Comparison of ENCODE assay signal across 21 cellular contexts in genomic region chr16:72979974-72980373, GRCh38.
"Had no signal": no experiment of that assay in that cellular context is flagged by ENCODE, and none has a peak within 500 bp of the region (broad histone marks: within the 10 kb centered on the region; RNA-seq: fewer than 3 reads in every experiment).

No MANE protein-coding gene starts in this region.

- H3K27me3 ChIP-seq: colonic mucosa, foreskin keratinocyte, hepatocyte, neural progenitor cell, pancreas, spleen, tibial nerve had no signal

- ATAC-seq: foreskin keratinocyte; naive thymus-derived CD4-positive, alpha-beta T cell; pancreas; sciatic nerve; stimulated activated memory B cell treated with anti-CD40 and anti-IgM and Interleukin-4, amounts not matched to agents 10 μg/mL and 1 μg/mL and 100 μg/mL, for 72 hours had no signal

- H3K9me3 Mint-ChIP-seq: naive thymus-derived CD4-positive, alpha-beta T cell; stimulated activated memory B cell treated with anti-CD40 and anti-IgM and Interleukin-4, amounts not matched to agents 10 μg/mL and 1 μg/mL and 100 μg/mL, for 72 hours; stimulated activated naive CD8-positive, alpha-beta T cell treated with anti-CD3 and anti-CD28 coated beads, Interleukin-15, Interleukin-2, amounts not matched to agents 100 ng/mL and 50 ng/mL, for 24 hours had no signal

- H3K27ac ChIP-seq: colonic mucosa, foreskin keratinocyte, hepatocyte, neural progenitor cell, pancreas, psoas muscle, spleen, tibial nerve had no signal

- H3K4me1 ChIP-seq: colonic mucosa, foreskin keratinocyte had no signal

- H3K4me3 Mint-ChIP-seq: naive thymus-derived CD4-positive, alpha-beta T cell; neural progenitor cell; stimulated activated memory B cell treated with anti-CD40 and anti-IgM and Interleukin-4, amounts not matched to agents 10 μg/mL and 1 μg/mL and 100 μg/mL, for 72 hours; stimulated activated naive CD8-positive, alpha-beta T cell treated with anti-CD3 and anti-CD28 coated beads, Interleukin-15, Interleukin-2, amounts not matched to agents 100 ng/mL and 50 ng/mL, for 24 hours had no signal

- H3K36me3 Mint-ChIP-seq: naive thymus-derived CD4-positive, alpha-beta T cell; stimulated activated memory B cell treated with anti-CD40 and anti-IgM and Interleukin-4, amounts not matched to agents 10 μg/mL and 1 μg/mL and 100 μg/mL, for 72 hours had no signal

- H3K27ac Mint-ChIP-seq: naive thymus-derived CD4-positive, alpha-beta T cell; neural progenitor cell; stimulated activated memory B cell treated with anti-CD40 and anti-IgM and Interleukin-4, amounts not matched to agents 10 μg/mL and 1 μg/mL and 100 μg/mL, for 72 hours; stimulated activated naive CD8-positive, alpha-beta T cell treated with anti-CD3 and anti-CD28 coated beads, Interleukin-15, Interleukin-2, amounts not matched to agents 100 ng/mL and 50 ng/mL, for 24 hours had no signal

- H3K4me3 ChIP-seq: colonic mucosa, hepatocyte, neural progenitor cell, pancreas, psoas muscle, spleen, tibial nerve had no signal

- H3K4me1 Mint-ChIP-seq: naive thymus-derived CD4-positive, alpha-beta T cell had no signal

- H3K36me3 ChIP-seq: colonic mucosa, neural progenitor cell, pancreas, spleen, tibial nerve had no signal

- H3K27me3 Mint-ChIP-seq: stimulated activated memory B cell treated with anti-CD40 and anti-IgM and Interleukin-4, amounts not matched to agents 10 μg/mL and 1 μg/mL and 100 μg/mL, for 72 hours; stimulated activated naive CD8-positive, alpha-beta T cell treated with anti-CD3 and anti-CD28 coated beads, Interleukin-15, Interleukin-2, amounts not matched to agents 100 ng/mL and 50 ng/mL, for 24 hours had no signal

- H3K9me3 ChIP-seq: colonic mucosa, pancreas, psoas muscle, spleen, tibial nerve had no signal

- DNase-seq: colonic mucosa; dermis blood vessel endothelial cell; foreskin keratinocyte; head of caudate nucleus; kidney glomerular epithelial cell; mammary epithelial cell; naive thymus-derived CD4-positive, alpha-beta T cell; nucleus accumbens; pancreas; psoas muscle; retina; spleen; stimulated activated CD4-positive, alpha-beta T cell treated with anti-CD3 and anti-CD28 coated beads, Interleukin-15, amount 100 ng/mL, for 24 hours; stimulated activated CD4-positive, alpha-beta T cell treated with anti-CD3 and anti-CD28 coated beads, Interleukin-1b, Interleukin-23, amount 100 ng/mL, for 48 hours; stimulated activated CD4-positive, alpha-beta T cell treated with anti-CD3 and anti-CD28 coated beads, Interleukin-4, amount 100 ng/mL, for 24 hours had no signal
